Comparison of ENCODE assay signal across 19 cellular contexts in genomic region chr6:146916435-146917015, GRCh38.
"Had no signal": no experiment of that assay in that cellular context is flagged by ENCODE, and none has a peak within 500 bp of the region (broad histone marks: within the 10 kb centered on the region; RNA-seq: fewer than 3 reads in every experiment).

No MANE protein-coding gene starts in this region.

- H3K27ac Mint-ChIP-seq: activated CD8-positive, alpha-beta T cell treated with anti-CD3 and anti-CD28 coated beads for 36 hours; activated naive CD8-positive, alpha-beta T cell treated with anti-CD3 and anti-CD28 coated beads for 36 hours; activated T-cell treated with anti-CD3 and anti-CD28 coated beads, Interleukin-2, amount 50 U/mL, for 72 hours; naive thymus-derived CD8-positive, alpha-beta T cell; stimulated activated naive CD8-positive, alpha-beta T cell treated with anti-CD3 and anti-CD28 coated beads, Interleukin-15, amount 100 ng/mL, for 72 hours; T-cell had no signal

- H3K9me3 Mint-ChIP-seq: activated CD8-positive, alpha-beta T cell treated with anti-CD3 and anti-CD28 coated beads for 36 hours; activated naive CD8-positive, alpha-beta T cell treated with anti-CD3 and anti-CD28 coated beads for 36 hours; naive thymus-derived CD8-positive, alpha-beta T cell; stimulated activated naive CD8-positive, alpha-beta T cell treated with anti-CD3 and anti-CD28 coated beads, Interleukin-15, amount 100 ng/mL, for 72 hours; T-cell had no signal

- H3K9me3 ChIP-seq: ascending aorta, colonic mucosa, mucosa of descending colon, thoracic aorta had no signal

- H3K27ac ChIP-seq: ascending aorta, thoracic aorta, VCaP had no signal

- H3K4me3 ChIP-seq: ascending aorta, colonic mucosa, lung, mucosa of descending colon, thoracic aorta had no signal

- H3K36me3 ChIP-seq: ascending aorta, colonic mucosa, thoracic aorta had no signal

- H3K4me3 Mint-ChIP-seq: activated CD8-positive, alpha-beta T cell treated with anti-CD3 and anti-CD28 coated beads for 36 hours; activated naive CD8-positive, alpha-beta T cell treated with anti-CD3 and anti-CD28 coated beads for 36 hours; naive thymus-derived CD8-positive, alpha-beta T cell; stimulated activated naive CD8-positive, alpha-beta T cell treated with anti-CD3 and anti-CD28 coated beads, Interleukin-15, amount 100 ng/mL, for 72 hours; T-cell had no signal

- H3K36me3 Mint-ChIP-seq: activated naive CD8-positive, alpha-beta T cell treated with anti-CD3 and anti-CD28 coated beads for 36 hours; naive thymus-derived CD8-positive, alpha-beta T cell; T-cell had no signal

- H3K4me1 ChIP-seq: colonic mucosa had no signal

- DNase-seq: activated CD4-positive, alpha-beta T cell treated with anti-CD3 and anti-CD28 coated beads for 4 hours; activated CD8-positive, alpha-beta memory T cell treated with anti-CD3 and anti-CD28 coated beads, Interleukin-2, amount 50 U/mL, for 4 hours; activated CD8-positive, alpha-beta T cell treated with anti-CD3 and anti-CD28 coated beads for 36 hours; activated gamma-delta T cell treated with Interleukin-2 at 50 U/mL for 16 hours; activated naive CD8-positive, alpha-beta T cell treated with anti-CD3 and anti-CD28 coated beads for 36 hours; activated T-cell treated with anti-CD3 and anti-CD28 coated beads, Interleukin-2, amount 50 U/mL, for 72 hours; colonic mucosa; left colon; mucosa of descending colon; naive thymus-derived CD8-positive, alpha-beta T cell; nucleus accumbens; stimulated activated CD4-positive, alpha-beta T cell treated with anti-CD3 and anti-CD28 coated beads, Interleukin-4, amount 100 ng/mL, for 4 hours; stimulated activated naive CD8-positive, alpha-beta T cell treated with anti-CD3 and anti-CD28 coated beads, Interleukin-15, amount 100 ng/mL, for 72 hours; T-cell had no signal

- ATAC-seq: activated CD8-positive, alpha-beta T cell treated with anti-CD3 and anti-CD28 coated beads for 36 hours; naive thymus-derived CD8-positive, alpha-beta T cell; stimulated activated naive CD8-positive, alpha-beta T cell treated with anti-CD3 and anti-CD28 coated beads, Interleukin-15, amount 100 ng/mL, for 72 hours; T-cell had no signal

- H3K27me3 ChIP-seq: ascending aorta, colonic mucosa, foreskin keratinocyte had no signal
